In genomic region chr18:23136326-23137092, GRCh38 we compare ENCODE assay signal across 8 cellular contexts. TPM values are rescaled to one million over a fixed set of nuclear protein-coding genes. Genes with fewer than 3 reads are reported as not detected.
A peak's percentile ranks its signal among the peaks of the same experiment; 100 is the strongest.
DNase-seq lines count a peak whose midpoint lies in the region; ATAC-seq, FAIRE-seq and TF ChIP-seq lines count a peak whose summit lies in the region.

No MANE protein-coding gene starts in this region.

- H3K27me3 ChIP-seq in HL-60 (ENCODE audit: insufficient read depth, poor library complexity, severe bottlenecking) (no peaks in the 10 kb centered on the region), pancreas (no peaks in the 10 kb centered on the region)

- H3K9me3 Mint-ChIP-seq in activated T-cell treated with anti-CD3 and anti-CD28 coated beads, Interleukin-2, amount 50 U/mL, for 4 hours = no peaks in the 10 kb centered on the region

- H3K9me3 ChIP-seq in pancreas = no peaks in the 10 kb centered on the region

- H3K27ac ChIP-seq in HL-60 (replicated peaks) (peak overlapping the region; percentile 65), pancreas (peak overlapping the region in 1 of 4 donors; percentile 19)

- intact Hi-C loops in cardiac septum (cut with DNase I) (loop anchor here (2.0 kb wide), 1 partner anchor 92 kb away; no protein-coding TSS in a partner anchor), pancreas (cut with DNase I) (loop anchor here in 1 of 3 donors (10.0 kb wide), 1 partner anchor 238 kb away; no protein-coding TSS in a partner anchor)

- H3K4me1 Mint-ChIP-seq in activated T-cell treated with anti-CD3 and anti-CD28 coated beads, Interleukin-2, amount 50 U/mL, for 4 hours (ENCODE audit: low read depth) = peaks cover 17% of the 10 kb centered on the region

- peaks cover 55% of the 10 kb centered on the region for H3K27me3 Mint-ChIP-seq in activated T-cell treated with anti-CD3 and anti-CD28 coated beads, Interleukin-2, amount 50 U/mL, for 4 hours (ENCODE audit: low read depth)

- H3K4me3 ChIP-seq in HL-60 (replicated peaks; ENCODE audit: insufficient read depth, low read length) = peak overlapping the region; percentile 61
- peak overlapping the region; percentile 28 to 73 (median 49) for H3K4me3 ChIP-seq in pancreas

- ATAC-seq in activated T-cell treated with anti-CD3 and anti-CD28 coated beads, Interleukin-2, amount 50 U/mL, for 4 hours = peak; percentile 33 to 35
- peak in 2 of 4 donors; percentile 9 to 24 for ATAC-seq in pancreas
- ATAC-seq in HG02840 (IDR thresholded peaks at IDR 0.05; ENCODE audit: low FRiP score, unreplicated experiment) = no peak

- WGBS in pancreas, 2 donors = 13 to 40% methylated on average over 72 of the region's 72 CpGs

- peak; percentile 49 for DNase-seq in activated CD4-positive, CD25-positive, alpha-beta regulatory T cell treated with anti-CD3 and anti-CD28 coated beads, Interleukin-2, amount 50 U/mL, for 72 hours
- no peak for DNase-seq in activated CD4-positive, CD25-positive, alpha-beta regulatory T cell (lab: John Stamatoyannopoulos, UW)
- DNase-seq in HL-60 (ENCODE audit: low read depth in 1 of 2, low spot score in 1 of 2) (peak in 1 of 2 experiments; percentile 40), cardiac septum (ENCODE audit: low spot score) (peak; percentile 83), pancreas (peak in 3 of 6 donors; percentile 31 to 84 (median 72)), hippocampal formation (lab: John Stamatoyannopoulos, UW) (no peak)
- no peak for DNase-seq in activated T-cell treated with anti-CD3 and anti-CD28 coated beads, Interleukin-2, amount 50 U/mL, for 4 hours

- no peaks in the 10 kb centered on the region for H3K36me3 ChIP-seq in pancreas

- no peaks in the 10 kb centered on the region for H3K36me3 Mint-ChIP-seq in activated T-cell treated with anti-CD3 and anti-CD28 coated beads, Interleukin-2, amount 50 U/mL, for 4 hours (ENCODE audit: insufficient read depth)

- H3K4me3 Mint-ChIP-seq in activated T-cell treated with anti-CD3 and anti-CD28 coated beads, Interleukin-2, amount 50 U/mL, for 4 hours = peak overlapping the region; percentile 59

- peaks cover 0 to 34% (median 12%) of the 10 kb centered on the region in 3 donors for H3K4me1 ChIP-seq in pancreas

- no peak for TF ChIP-seq CTCF in HL-60 (IDR thresholded peaks at IDR 0.05; ENCODE audit: insufficient read depth, low read length)
- no peak for TF ChIP-seq CTCF in pancreas (IDR thresholded peaks at IDR 0.05)

- no peak for FAIRE-seq in pancreas (lab: Jason Lieb, UNC)

RNA-seq across cellular contexts. Expression of gene CABLES1, which starts 1.2 kb away (rescaled TPM):
- total RNA-seq in activated T-cell treated with anti-CD3 and anti-CD28 coated beads, Interleukin-2, amount 50 U/mL, for 4 hours = 1 to 10 TPM; 1.1 to 1.5 (median 1.4) TPM
- total RNA-seq in cardiac septum (1.5 TPM), pancreas (1 to 10 TPM; 2.8 to 5.7 (median 3.7) TPM)
- 1 to 10 TPM; 2.0 to 3.0 TPM for polyA plus RNA-seq in pancreas

Comparison
In these comparisons a context has a peak if more than half of its experiments do, and no peak if none do; other contexts are left out.
1. DNase-seq: peak in activated CD4-positive, CD25-positive, alpha-beta regulatory T cell treated with anti-CD3 and anti-CD28 coated beads, Interleukin-2, amount 50 U/mL, for 72 hours (single experiment) and cardiac septum (single experiment); none in activated CD4-positive, CD25-positive, alpha-beta regulatory T cell (0 of 4), activated T-cell treated with anti-CD3 and anti-CD28 coated beads, Interleukin-2, amount 50 U/mL, for 4 hours (single experiment) and hippocampal formation (0 of 2).